ENCODE assay signal across 17 cellular contexts in genomic region chr3:126258670-126259069, GRCh38.
DNase-seq lines count a peak whose midpoint lies in the region; ATAC-seq and TF ChIP-seq lines count a peak whose summit lies in the region.
"Had no signal": no experiment of that assay in that cellular context is flagged by ENCODE, and none has a peak within 500 bp of the region (broad histone marks: within the 10 kb centered on the region; RNA-seq: fewer than 3 reads in every experiment).

No MANE protein-coding gene starts in this region.

- no peak overlapping the region for H3K14ac ChIP-seq in trophoblast cell (ENCODE audit: low read length)

- peak overlapping the region; percentile 41 for H3K4me2 ChIP-seq in DOHH2 (ENCODE audit: low read length)
- no peak overlapping the region for H3K4me2 ChIP-seq in trophoblast cell (ENCODE audit: low read length)

- no peak overlapping the region for H4K91ac ChIP-seq in trophoblast cell (ENCODE audit: low read depth, low read length)

- H3K4ac ChIP-seq in trophoblast cell (ENCODE audit: low read depth, low read length) = no peak overlapping the region

- H3K9me2 ChIP-seq in DOHH2 (replicated peaks; ENCODE audit: control insufficient read depth, low read length) = no peaks in the 10 kb centered on the region

- intact Hi-C loops in natural killer cell (cut with micrococcal nuclease) = no loop called here

- no peak overlapping the region for H3K4me3 Mint-ChIP-seq in natural killer cell
- H3K4me3 Mint-ChIP-seq: activated CD4-positive, alpha-beta T cell treated with anti-CD3 and anti-CD28 coated beads, Interleukin-2, amount 10 ng/mL, durations not matched to agents 24 days and 14 days; nephron progenitor cell; stimulated activated naive B cell treated with anti-CD40 and anti-IgM and Interleukin-4, amounts not matched to agents 10 μg/mL and 1 μg/mL and 100 μg/mL, for 72 hours had no signal

- H3K27me3 ChIP-seq in DOHH2 (ENCODE audit: control insufficient read depth, low read length) = no peaks in the 10 kb centered on the region
- no peaks in the 10 kb centered on the region for H3K27me3 ChIP-seq in H7 (ENCODE audit: control insufficient read depth, insufficient read depth, low read length)
- H3K27me3 ChIP-seq in trophoblast cell (ENCODE audit: insufficient read depth, low read length) = no peaks in the 10 kb centered on the region

- no peaks in the 10 kb centered on the region for H3K36me3 ChIP-seq in DOHH2 (ENCODE audit: control insufficient read depth, low read length)
- no peaks in the 10 kb centered on the region for H3K36me3 ChIP-seq in H7 (replicated peaks; ENCODE audit: control insufficient read depth, insufficient read depth, low read length)
- H3K36me3 ChIP-seq in trophoblast cell (ENCODE audit: control insufficient read depth in 1 of 2, insufficient read depth in 2 of 2, low read length in 2 of 2) = no peaks in the 10 kb centered on the region
- H3K36me3 ChIP-seq: esophagus squamous epithelium had no signal

- DNase-seq in Jurkat, Clone E6-1 (ENCODE audit: low read depth, low spot score) = peak; percentile 40
- peak; percentile 39 for DNase-seq in RPMI7951 (ENCODE audit: low read depth)
- DNase-seq in natural killer cell = no peak
- no peak for DNase-seq in NCI-H1694 treated with DMSO at 0.1 percent for 48 hours (lab: John Stamatoyannopoulos, UW)
- DNase-seq in H7 = no peak
- DNase-seq in trophoblast cell = no peak
- DNase-seq: activated CD4-positive, alpha-beta T cell treated with anti-CD3 and anti-CD28 coated beads, Interleukin-2, amount 10 ng/mL, durations not matched to agents 24 days and 14 days; amniotic stem cell; esophagus squamous epithelium; GF-D8; KBM-7; stimulated activated CD4-positive, alpha-beta T cell treated with anti-CD3 and anti-CD28 coated beads, Interleukin-4, amount 100 ng/mL, for 4 hours; stimulated activated naive B cell treated with anti-CD40 and anti-IgM and Interleukin-4, amounts not matched to agents 10 μg/mL and 1 μg/mL and 100 μg/mL, for 72 hours had no signal

- WGBS in trophoblast cell (ENCODE audit: extremely low coverage, insufficient coverage, insufficient read length) = no CpG with 5 or more reads among the region's 1 CpG

- TF ChIP-seq CTCF in DOHH2 (IDR thresholded peaks at IDR 0.05; ENCODE audit: low read depth, low read length, poor library complexity, severe bottlenecking) = no peak
- no peak for TF ChIP-seq CTCF in natural killer cell (IDR thresholded peaks at IDR 0.05)

- H3K4me1 ChIP-seq in DOHH2 (ENCODE audit: control insufficient read depth, low read length) (peaks cover 46% of the 10 kb centered on the region), trophoblast cell (ENCODE audit: control insufficient read depth in 1 of 2, insufficient read depth in 2 of 2, low read length in 2 of 2) (peaks cover under 1 to 3% of the 10 kb centered on the region in 2 experiments)

- no peak overlapping the region for H4K12ac ChIP-seq in trophoblast cell (ENCODE audit: low read depth, low read length)

- no peaks in the 10 kb centered on the region for H4K20me1 ChIP-seq in DOHH2 (ENCODE audit: control insufficient read depth, insufficient read depth, low read depth, low read length)

- H3K9ac ChIP-seq in trophoblast cell (ENCODE audit: low read length) = no peak overlapping the region

- peak overlapping the region; percentile 30 for H3K4me3 ChIP-seq in DOHH2 (ENCODE audit: low read length)
- H3K4me3 ChIP-seq in Jurkat, Clone E6-1 (ENCODE audit: low read length) = no peak overlapping the region
- no peak overlapping the region for H3K4me3 ChIP-seq in H7 (ENCODE audit: insufficient read depth, low read depth, low read length)
- no peak overlapping the region for H3K4me3 ChIP-seq in trophoblast cell (ENCODE audit: low read depth, low read length)
- H3K4me3 ChIP-seq: esophagus squamous epithelium had no signal

- ATAC-seq in natural killer cell = peak in 2 of 3 donors; percentile 79 to 89
- no peak for ATAC-seq in GM18498 (IDR thresholded peaks at IDR 0.05; ENCODE audit: unreplicated experiment)

- no peak overlapping the region for H2BK120ac ChIP-seq in trophoblast cell (ENCODE audit: insufficient read depth, low read length, poor library complexity)

- no peaks in the 10 kb centered on the region for H3K79me1 ChIP-seq in trophoblast cell (ENCODE audit: low read length)

- H3K9me3 Mint-ChIP-seq in natural killer cell = no peaks in the 10 kb centered on the region
- H3K9me3 Mint-ChIP-seq: activated CD4-positive, alpha-beta T cell treated with anti-CD3 and anti-CD28 coated beads, Interleukin-2, amount 10 ng/mL, durations not matched to agents 24 days and 14 days; stimulated activated naive B cell treated with anti-CD40 and anti-IgM and Interleukin-4, amounts not matched to agents 10 μg/mL and 1 μg/mL and 100 μg/mL, for 72 hours had no signal

- peaks cover 13% of the 10 kb centered on the region for H3F3A ChIP-seq in DOHH2 (ENCODE audit: control insufficient read depth, insufficient read depth)

- no peak overlapping the region for H2AFZ ChIP-seq in trophoblast cell (ENCODE audit: insufficient read depth, low read length, poor library complexity)

- H2BK5ac ChIP-seq in trophoblast cell (ENCODE audit: low read depth, low read length, poor library complexity) = no peak overlapping the region

- no peaks in the 10 kb centered on the region for H3K36me3 Mint-ChIP-seq in natural killer cell
- H3K36me3 Mint-ChIP-seq: stimulated activated naive B cell treated with anti-CD40 and anti-IgM and Interleukin-4, amounts not matched to agents 10 μg/mL and 1 μg/mL and 100 μg/mL, for 72 hours had no signal

- H3K9me3 ChIP-seq in DOHH2 (ENCODE audit: control insufficient read depth, insufficient read depth, low read length) (no peaks in the 10 kb centered on the region), trophoblast cell (ENCODE audit: insufficient read depth, low read depth, low read length) (peaks cover 3% of the 10 kb centered on the region)
- H3K9me3 ChIP-seq: esophagus squamous epithelium had no signal

- H3K79me2 ChIP-seq in DOHH2 (ENCODE audit: control insufficient read depth, low read length) (no peaks in the 10 kb centered on the region), trophoblast cell (ENCODE audit: control insufficient read depth, insufficient read depth, low read length, poor library complexity) (no peaks in the 10 kb centered on the region)

- peaks cover 8 to 15% of the 10 kb centered on the region in 2 donors for H3K4me1 Mint-ChIP-seq in natural killer cell
- H3K4me1 Mint-ChIP-seq: activated CD4-positive, alpha-beta T cell treated with anti-CD3 and anti-CD28 coated beads, Interleukin-2, amount 10 ng/mL, durations not matched to agents 24 days and 14 days; stimulated activated naive B cell treated with anti-CD40 and anti-IgM and Interleukin-4, amounts not matched to agents 10 μg/mL and 1 μg/mL and 100 μg/mL, for 72 hours had no signal

- peak overlapping the region in 1 of 2 donors; percentile 69 for H3K27ac Mint-ChIP-seq in natural killer cell
- H3K27ac Mint-ChIP-seq: activated CD4-positive, alpha-beta T cell treated with anti-CD3 and anti-CD28 coated beads, Interleukin-2, amount 10 ng/mL, durations not matched to agents 24 days and 14 days; nephron progenitor cell; stimulated activated naive B cell treated with anti-CD40 and anti-IgM and Interleukin-4, amounts not matched to agents 10 μg/mL and 1 μg/mL and 100 μg/mL, for 72 hours had no signal

- H4K8ac ChIP-seq in trophoblast cell (ENCODE audit: low read depth, low read length) = no peak overlapping the region

- H2BK12ac ChIP-seq in trophoblast cell (ENCODE audit: low read length) = no peak overlapping the region

- H3K27me3 Mint-ChIP-seq in natural killer cell (ENCODE audit: low read depth in 2 of 2) = peaks cover 0 to 5% of the 10 kb centered on the region in 2 donors

- no peak overlapping the region for H3K18ac ChIP-seq in trophoblast cell (ENCODE audit: low read length)

- peak overlapping the region; percentile 83 for H3K27ac ChIP-seq in DOHH2 (ENCODE audit: low read depth, low read length)
- H3K27ac ChIP-seq in trophoblast cell (ENCODE audit: low read depth, low read length) = no peak overlapping the region
- H3K27ac ChIP-seq: C4-2B, esophagus squamous epithelium had no signal

- H2AK5ac ChIP-seq in trophoblast cell (ENCODE audit: low read length) = no peak overlapping the region

- H3K23ac ChIP-seq in trophoblast cell (ENCODE audit: low read length) = no peak overlapping the region

Comparison
In these comparisons a context has a peak if more than half of its experiments do, and no peak if none do; other contexts are left out.
1. DNase-seq: peak in Jurkat, Clone E6-1 (single experiment) and RPMI7951 (single experiment); none in natural killer cell (single experiment), NCI-H1694 treated with DMSO at 0.1 percent for 48 hours (single experiment), H7 (single experiment) and trophoblast cell (0 of 2).